ENCODE assay signal across 26 cellular contexts in the genomic region with DNA sequence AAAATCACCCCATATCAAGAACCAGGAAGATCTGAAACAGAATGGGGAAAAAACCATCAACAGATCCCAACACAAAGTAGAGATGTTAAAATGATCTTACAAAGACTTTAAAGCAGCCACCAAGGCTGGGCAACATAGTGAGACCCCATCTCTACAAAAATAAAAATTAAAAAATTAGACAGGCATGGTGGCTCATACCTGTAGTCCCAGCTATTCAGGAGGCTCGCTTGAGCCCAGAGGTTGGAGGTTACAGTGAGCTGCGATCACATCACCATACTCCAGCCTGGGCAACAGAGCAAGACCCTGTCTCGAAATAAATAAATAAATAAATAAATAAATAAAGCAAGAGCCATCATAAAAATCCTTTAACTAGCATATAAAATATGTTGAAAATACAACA.
"Had no signal": no experiment of that assay in that cellular context is flagged by ENCODE, and none has a peak within 500 bp of the region (broad histone marks: within the 10 kb centered on the region; RNA-seq: fewer than 3 reads in every experiment).

No MANE protein-coding gene starts in this region.

- H3K27ac Mint-ChIP-seq: effector memory CD8-positive, alpha-beta T cell; mesothelial cell of epicardium had no signal

- H3K4me3 ChIP-seq: coronary artery, esophagus squamous epithelium, gastrocnemius medialis, heart right ventricle, left lung, lower lobe of right lung, mucosa of descending colon had no signal

- H3K27me3 Mint-ChIP-seq: effector memory CD8-positive, alpha-beta T cell; naive B cell had no signal

- H3K27ac ChIP-seq: coronary artery, esophagus squamous epithelium, gastrocnemius medialis, heart right ventricle, left lung, lower lobe of right lung had no signal

- H3K4me1 ChIP-seq: esophagus squamous epithelium, left lung had no signal

- FAIRE-seq: colon, endometrium, islet of Langerhans, keratinocyte had no signal

- ATAC-seq: effector memory CD8-positive, alpha-beta T cell; esophagus mucosa; gastrocnemius medialis; heart right ventricle; left cardiac atrium; left lung; left ventricle myocardium superior; lower lobe of right lung; mucosa of descending colon had no signal

- H3K9me3 Mint-ChIP-seq: effector memory CD8-positive, alpha-beta T cell had no signal

- H3K4me3 Mint-ChIP-seq: effector memory CD8-positive, alpha-beta T cell; endodermal cell; mesothelial cell of epicardium had no signal

- H3K9me3 ChIP-seq: gastrocnemius medialis had no signal

- H3K36me3 ChIP-seq: esophagus squamous epithelium, gastrocnemius medialis, heart right ventricle, left lung, lower lobe of right lung had no signal

- H3K27me3 ChIP-seq: esophagus squamous epithelium, gastrocnemius medialis, heart right ventricle, left lung had no signal

- DNase-seq: effector CD8-positive, alpha-beta T cell; effector memory CD8-positive, alpha-beta T cell; endodermal cell; erythroblast; esophagus squamous epithelium; foreskin fibroblast; foreskin melanocyte; gastrocnemius medialis; glutamatergic neuron; head of caudate nucleus; heart right ventricle; hippocampal formation; left cardiac atrium; left lung; left ventricle myocardium superior; lower lobe of right lung; mesenchymal stem cell; mucosa of descending colon; naive B cell had no signal

- H3K4me1 Mint-ChIP-seq: mesothelial cell of epicardium had no signal
